ENCODE assay signal across 14 cellular contexts in genomic region chr22:46627806-46628482, GRCh38. TPM values are rescaled to one million over a fixed set of nuclear protein-coding genes. Genes with fewer than 3 reads are reported as not detected.
DNase-seq lines count a peak whose midpoint lies in the region; ATAC-seq, FAIRE-seq and TF ChIP-seq lines count a peak whose summit lies in the region.
"Had no signal": no experiment of that assay in that cellular context is flagged by ENCODE, and none has a peak within 500 bp of the region (broad histone marks: within the 10 kb centered on the region; RNA-seq: fewer than 3 reads in every experiment).

No MANE protein-coding gene starts in this region.

- H3K4me3 ChIP-seq in breast epithelium, result peak overlapping the region in 2 of 3 donors; percentile 16 to 23
- no peak overlapping the region for H3K4me3 ChIP-seq in H1 (ENCODE audit: extremely low read depth in 1 of 4, insufficient read depth in 2 of 4, low read depth in 3 of 4, low read length in 4 of 4)
- H3K4me3 ChIP-seq in mesendoderm (ENCODE audit: low read length), result no peak overlapping the region

- no TSS peak for BruUV-seq in MCF 10A (replicated peaks; lab: Mats Ljungman, UMichigan)

- peaks cover 5% of the 10 kb centered on the region for H3K4me1 Mint-ChIP-seq in MCF 10A (ENCODE audit: insufficient read depth, unreplicated experiment)

- FAIRE-seq in H1 (lab: Jason Lieb, UNC) (no peak), urothelium cell line (lab: Jason Lieb, UNC) (peak; percentile 88)

- no peak overlapping the region for H3K4me3 Mint-ChIP-seq in MCF 10A (ENCODE audit: unreplicated experiment)

- H3K23me2 ChIP-seq in H1 (ENCODE audit: low read depth, low read length), result no peaks in the 10 kb centered on the region

- no peak overlapping the region for H3K14ac ChIP-seq in H1 (ENCODE audit: insufficient read length)

- H3K23ac ChIP-seq in H1 (ENCODE audit: insufficient read length), result no peak overlapping the region
- H3K23ac ChIP-seq in mesendoderm (ENCODE audit: low read length), result no peak overlapping the region

- no peaks in the 10 kb centered on the region for H3K4me1 ChIP-seq in breast epithelium
- peaks cover 0 to 20% (median 14%) of the 10 kb centered on the region in 4 experiments; a peak in 5 of 7 replicates for H3K4me1 ChIP-seq in H1 (replicated peaks in 1 of 4; ENCODE audit: control insufficient read depth in 3 of 4, insufficient read depth in 4 of 4, low read length in 3 of 4)
- H3K4me1 ChIP-seq in mesendoderm (ENCODE audit: control insufficient read depth, low read depth, low read length), result peaks cover 2% of the 10 kb centered on the region

- no peaks in the 10 kb centered on the region for H3K9me3 ChIP-seq in breast epithelium
- H3K9me3 ChIP-seq in H1 (ENCODE audit: insufficient read depth in 2 of 2, low read depth in 1 of 2, low read length in 1 of 2), result no peaks in the 10 kb centered on the region

- peak overlapping the region; percentile 74 for H4K91ac ChIP-seq in H1 (replicated peaks; ENCODE audit: insufficient read length, low read length)

- WGBS in H1 (ENCODE audit: extremely low coverage in 1 of 2, insufficient coverage in 1 of 2, insufficient read length in 1 of 2, insufficient replicate concordance in 2 of 2, low coverage in 1 of 2, low lambda C conversion rate in 2 of 2, missing lambda C conversion rate in 1 of 2), 2 experiments, result 93% methylated on average over 28 of the region's 31 CpGs; no CpG with 5 or more reads in 1 of the 2 experiments
- no CpG with 5 or more reads among the region's 31 CpGs for WGBS in mesendoderm (ENCODE audit: extremely low coverage, insufficient coverage, low lambda C conversion rate)

- no peak overlapping the region for H2AFZ ChIP-seq in H1 (ENCODE audit: low read length)

- H3K36me3 ChIP-seq in breast epithelium (no peaks in the 10 kb centered on the region), H1 (ENCODE audit: control insufficient read depth in 2 of 4, insufficient read depth in 4 of 4, low read length in 3 of 4) (no peaks in the 10 kb centered on the region), mesendoderm (ENCODE audit: control insufficient read depth, insufficient read depth, low read length) (no peaks in the 10 kb centered on the region)

- H2BK5ac ChIP-seq in H1 (ENCODE audit: low read depth, low read length) (peak overlapping the region; percentile 66; the same call in 1 of the 2 replicates), mesendoderm (ENCODE audit: low read length) (no peak overlapping the region)

- H3K79me2 ChIP-seq in H1 (ENCODE audit: control insufficient read depth in 1 of 2, insufficient read depth in 2 of 2, low read length in 2 of 2), result no peaks in the 10 kb centered on the region
- H3K79me2 ChIP-seq in mesendoderm (ENCODE audit: control insufficient read depth, insufficient read depth, low read length), result no peaks in the 10 kb centered on the region

- H3K27me3 ChIP-seq in breast epithelium (no peaks in the 10 kb centered on the region), H1 (replicated peaks in 1 of 4; ENCODE audit: control insufficient read depth in 3 of 4, extremely low read depth in 1 of 4, insufficient read depth in 3 of 4, low read length in 3 of 4) (no peaks in the 10 kb centered on the region), mesendoderm (ENCODE audit: insufficient read depth, low read length, poor library complexity) (no peaks in the 10 kb centered on the region)

- H3K79me1 ChIP-seq in H1 (ENCODE audit: low read depth, low read length) (peaks cover 6% of the 10 kb centered on the region; the same call in 1 of the 2 replicates), mesendoderm (ENCODE audit: low read length) (no peaks in the 10 kb centered on the region)

- no peak overlapping the region; the same call in none of the 2 replicates for H4K8ac ChIP-seq in H1 (ENCODE audit: extremely low read depth, insufficient read depth, low read length)
- no peak overlapping the region for H4K8ac ChIP-seq in mesendoderm (ENCODE audit: low read depth, low read length)

- peak overlapping the region in 1 of 2 donors; percentile 64 for H3K27ac ChIP-seq in breast epithelium
- no peak overlapping the region for H3K27ac ChIP-seq in H1 (ENCODE audit: low read depth, low read length)
- H3K27ac ChIP-seq in mesendoderm (ENCODE audit: low read depth, low read length), result no peak overlapping the region
- H3K27ac ChIP-seq: C4-2B had no signal

- H2BK12ac ChIP-seq in H1 (ENCODE audit: low read depth, low read length), result peak overlapping the region; percentile 84; the same call in 1 of the 2 replicates

- H2AK5ac ChIP-seq in H1 (ENCODE audit: low read depth, low read length), result 0 out of 2 replicates have a peak overlapping the region, but pooled peaks have one; percentile 82
- H2AK5ac ChIP-seq in mesendoderm (ENCODE audit: low read length), result peak overlapping the region; percentile 80

- TF ChIP-seq EP300 in H1 (IDR thresholded peaks at IDR 0.05; ENCODE audit: borderline replicate concordance in 1 of 2, low read depth in 2 of 2, low read length in 2 of 2), result no peak

- no peak for TF ChIP-seq RAD21 in H1 (IDR thresholded peaks at IDR 0.05 in 1 of 2, conservative IDR thresholded peaks at IDR 0.05 in 1 of 2; ENCODE audit: low read depth in 2 of 2, low read length in 2 of 2)

- DNase-seq in breast epithelium (ENCODE audit: low spot score in 2 of 2) (no peak), MCF 10A (ENCODE audit: unreplicated experiment) (no peak), H1 (ENCODE audit: low read depth in 1 of 2, low spot score in 2 of 2) (no peak), mesendoderm (no peak), urothelium cell line (ENCODE audit: low spot score) (no peak), NCI-H2171 (lab: John Stamatoyannopoulos, UW) (no peak), 8988T (no peak)
- DNase-seq: MM.1S; NCI-H1694 treated with DMSO at 0.1 percent for 48 hours; NK-92 treated with Interleukin-12 subunit alpha and Interleukin-12 subunit beta, amount 100 ng/mL, for 24 hours; OCI-M1; RPMI8226 had no signal

- 0 out of 4 replicates have a peak overlapping the region, but pooled peaks have one; percentile 4 to 8 for H3K4me2 ChIP-seq in H1 (ENCODE audit: insufficient read depth in 1 of 2, low read depth in 2 of 2, low read length in 2 of 2)
- no peak overlapping the region for H3K4me2 ChIP-seq in mesendoderm (ENCODE audit: low read length)

- H3K27ac Mint-ChIP-seq in MCF 10A (ENCODE audit: low read depth, unreplicated experiment), result no peak overlapping the region

- no peaks in the 10 kb centered on the region for H3K27me3 Mint-ChIP-seq in MCF 10A (ENCODE audit: insufficient read depth, unreplicated experiment)

- H3K4ac ChIP-seq in H1 (replicated peaks; ENCODE audit: insufficient read length, low read depth, low read length), result peak overlapping the region; percentile 69
- no peak overlapping the region for H3K4ac ChIP-seq in mesendoderm (ENCODE audit: low read depth, low read length)

- peak overlapping the region; percentile 52 for H4K5ac ChIP-seq in H1 (ENCODE audit: insufficient read length, low read depth, low read length)
- no peak overlapping the region for H4K5ac ChIP-seq in mesendoderm (ENCODE audit: low read length)

- intact Hi-C loops in breast epithelium (cut with DNase I; ENCODE audit: low total_unique reads), result no loop called here
- intact Hi-C loops in MCF 10A (cut with micrococcal nuclease), result no loop called here

- no peak for TF ChIP-seq POLR2A in breast epithelium (IDR thresholded peaks at IDR 0.05)
- no peak for TF ChIP-seq POLR2A in H1 (IDR thresholded peaks at IDR 0.05; ENCODE audit: control extremely low read depth in 1 of 2, low read depth in 2 of 2, low read length in 2 of 2)

- no peak overlapping the region for H2BK20ac ChIP-seq in H1 (ENCODE audit: low read length)

- peaks cover 5% of the 10 kb centered on the region for H3K36me3 Mint-ChIP-seq in MCF 10A (ENCODE audit: insufficient read depth, unreplicated experiment)

- H3K9ac ChIP-seq in H1 (replicated peaks in 1 of 4; ENCODE audit: extremely low read depth in 1 of 4, low read depth in 3 of 4, low read length in 3 of 4) (no peak overlapping the region), mesendoderm (ENCODE audit: low read length) (peak overlapping the region; percentile 31)

- no peak for ATAC-seq in GM19351 (IDR thresholded peaks at IDR 0.05; ENCODE audit: unreplicated experiment)

- H2BK120ac ChIP-seq in H1 (replicated peaks; ENCODE audit: low read depth, low read length), result no peak overlapping the region
- H2BK120ac ChIP-seq in mesendoderm (ENCODE audit: low read depth, low read length), result no peak overlapping the region

- H3K18ac ChIP-seq in H1 (ENCODE audit: extremely low read depth, low read length), result peak overlapping the region; percentile 60; the same call in 1 of the 2 replicates
- H3K18ac ChIP-seq in mesendoderm (ENCODE audit: low read length), result no peak overlapping the region

- H3K56ac ChIP-seq in H1 (replicated peaks; ENCODE audit: insufficient read length, low read depth, low read length), result no peak overlapping the region
- H3K56ac ChIP-seq in mesendoderm (ENCODE audit: low read length), result peak overlapping the region; percentile 53

- TF ChIP-seq CTCF in breast epithelium (IDR thresholded peaks at IDR 0.05), result no peak
- no peak for TF ChIP-seq CTCF in MCF 10A (IDR thresholded peaks at IDR 0.05; ENCODE audit: unreplicated experiment)
- no peak for TF ChIP-seq CTCF in H1 (IDR thresholded peaks at IDR 0.05; ENCODE audit: control extremely low read depth in 1 of 3, insufficient read depth in 1 of 3, low read depth in 1 of 3, low read length in 3 of 3)

- POLR2A ChIA-PET in MCF 10A (lab: Yijun Ruan, JAX) (no interaction called here), H1 (lab: Charles Lee; ENCODE audit: partially characterized antibody) (interaction anchor here (1.5 to 1.9 kb wide), 2 partner anchors 9 to 10 kb away, joined by 5 to 7 read pairs; no protein-coding TSS in a partner anchor)

- CTCF ChIA-PET in MCF 10A (lab: Yijun Ruan, JAX), result interaction anchor here (0.6 kb wide), 1 partner anchor 41 kb away, joined by 4 read pairs; no protein-coding TSS in a partner anchor
- CTCF ChIA-PET in H1 (lab: Charles Lee; ENCODE audit: partially characterized antibody), result interaction anchor here (1.0 to 1.7 kb wide), 3 partner anchors 9 to 54 kb away, joined by 3 to 6 read pairs (median 4); no protein-coding TSS in a partner anchor

- H4K20me1 ChIP-seq in H1 (replicated peaks in 1 of 2; ENCODE audit: control insufficient read depth in 1 of 2, insufficient read depth in 2 of 2, low read length in 2 of 2), result no peaks in the 10 kb centered on the region

- H3K9me3 Mint-ChIP-seq in MCF 10A (ENCODE audit: unreplicated experiment), result no peaks in the 10 kb centered on the region

- H2BK15ac ChIP-seq in H1 (ENCODE audit: low read length) (no peak overlapping the region), mesendoderm (replicated peaks; ENCODE audit: low read depth) (no peak overlapping the region)

RNA-seq across cellular contexts. Expression of gene GRAMD4, which starts 7.8 kb away (rescaled TPM):
- total RNA-seq in breast epithelium (10 to 100 TPM; 28.4 to 85.6 (median 61.0) TPM), MCF 10A (2022) (15.6 and 23.7 TPM in 2 replicates)
- total RNA-seq in H1 (2021; fragmentation: NEBNext Ultra II Directional; extraction: Animal tissue kit (Norgen Biotek cat#: 25700)), result 20.5 and 25.6 TPM in 2 replicates
- polyA plus RNA-seq in H1 (2011; rRNA removed), result 7.9 and 8.6 TPM in 2 replicates
- polyA plus RNA-seq in H1 (2011; cell fraction: cytosol; rRNA removed), result 9.2 TPM
- polyA plus RNA-seq in H1 (2011; cell fraction: nucleus; rRNA removed), result 18.3 TPM
- polyA plus RNA-seq in H1 (2012, experiment 1 of 2), result 14.3 to 23.8 TPM (median 16.0 TPM) in 4 replicates
- 5.4 TPM for polyA plus RNA-seq in H1 (2012, experiment 2 of 2)
- polyA plus RNA-seq in H1 (2013, experiment 1 of 2), result 10.3 TPM
- 9.8 TPM for polyA plus RNA-seq in H1 (2013, experiment 2 of 2)
- 12.8 and 15.9 TPM in 2 replicates for polyA minus RNA-seq in H1 (2011; rRNA and poly(A)+ RNA removed)
- polyA minus RNA-seq in H1 (2011; cell fraction: cytosol; rRNA and poly(A)+ RNA removed), result 8.7 TPM
- 8.7 TPM for polyA minus RNA-seq in H1 (2011; cell fraction: nucleus; rRNA and poly(A)+ RNA removed)
- polyA plus RNA-seq in mesendoderm (2013, experiment 1 of 2), result 5.7 TPM
- 6.5 TPM for polyA plus RNA-seq in mesendoderm (2013, experiment 2 of 2)

Comparison
In these comparisons a context has a peak if more than half of its experiments do, and no peak if none do; other contexts are left out.
1. H3K4me3 ChIP-seq: peak in breast epithelium (2 of 3); none in H1 (0 of 4) and mesendoderm (single experiment).